1 cellular context compared by ENCODE assay signal in the genomic region with DNA sequence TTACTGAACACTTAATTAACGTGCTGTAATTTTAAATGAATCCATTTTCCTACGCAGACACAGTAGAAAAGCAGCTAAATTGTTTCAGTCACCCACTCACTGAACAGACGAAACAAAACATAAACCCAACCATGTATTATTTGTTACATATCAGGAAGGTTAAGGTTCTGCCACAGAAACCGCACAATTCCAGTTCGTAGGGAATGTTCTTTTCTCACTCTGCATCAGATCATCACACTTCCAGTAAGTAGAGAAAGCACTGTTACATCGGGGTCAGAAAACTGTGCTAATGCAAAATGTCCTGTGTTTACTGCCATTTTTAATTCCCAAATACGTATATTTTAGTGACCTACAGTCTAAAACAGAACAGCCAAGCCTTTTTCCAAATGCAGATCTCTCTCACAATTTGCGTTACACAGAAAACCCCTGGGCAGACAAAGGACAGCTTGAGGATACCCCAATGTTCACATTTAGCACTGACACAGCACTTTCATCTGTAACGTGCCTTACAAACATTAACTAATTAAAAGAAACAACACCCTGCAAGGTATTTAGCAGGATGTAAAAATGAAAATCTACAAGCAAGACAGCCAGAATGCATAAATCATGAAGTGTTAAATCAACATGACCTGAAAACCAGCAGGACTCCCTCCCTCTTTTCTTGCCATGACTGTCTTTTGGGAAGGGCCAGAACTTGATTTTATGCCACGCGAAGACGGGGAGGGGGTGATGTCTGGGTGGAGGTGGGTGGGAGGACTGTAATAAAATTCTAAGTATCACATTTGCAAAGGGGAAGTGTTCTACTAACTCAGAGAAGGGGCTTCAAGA.
TF ChIP-seq lines count a peak whose summit lies in the region.

No MANE protein-coding gene starts in this region.

TF ChIP-seq in HEK293, 187 proteins besides CTCF, POLR2A, EP300 and RAD21 (continued from another document):
- TF ChIP-seq FEZF1 (tag by site-specific recombination; IDR thresholded peaks at IDR 0.05) (0 out of 2 replicates have a peak, but pooled peaks have one; percentile 13), ZNF610 (tag by site-specific recombination; IDR thresholded peaks at IDR 0.05; ENCODE audit: borderline replicate concordance) (no peak), ZFHX2 (tag by site-specific recombination; conservative IDR thresholded peaks at IDR 0.05) (0 out of 2 replicates have a peak, but pooled peaks have one; percentile 9)
